In genomic region chr2:231450548-231450989, GRCh38 we compare ENCODE assay signal across 1 cellular context.
TF ChIP-seq lines count a peak whose summit lies in the region.

No MANE protein-coding gene starts in this region.

TF ChIP-seq in WTC11, 78 proteins besides CTCF, POLR2A, EP300 and RAD21 (continued from another document):
- TF ChIP-seq, protein P1, sequence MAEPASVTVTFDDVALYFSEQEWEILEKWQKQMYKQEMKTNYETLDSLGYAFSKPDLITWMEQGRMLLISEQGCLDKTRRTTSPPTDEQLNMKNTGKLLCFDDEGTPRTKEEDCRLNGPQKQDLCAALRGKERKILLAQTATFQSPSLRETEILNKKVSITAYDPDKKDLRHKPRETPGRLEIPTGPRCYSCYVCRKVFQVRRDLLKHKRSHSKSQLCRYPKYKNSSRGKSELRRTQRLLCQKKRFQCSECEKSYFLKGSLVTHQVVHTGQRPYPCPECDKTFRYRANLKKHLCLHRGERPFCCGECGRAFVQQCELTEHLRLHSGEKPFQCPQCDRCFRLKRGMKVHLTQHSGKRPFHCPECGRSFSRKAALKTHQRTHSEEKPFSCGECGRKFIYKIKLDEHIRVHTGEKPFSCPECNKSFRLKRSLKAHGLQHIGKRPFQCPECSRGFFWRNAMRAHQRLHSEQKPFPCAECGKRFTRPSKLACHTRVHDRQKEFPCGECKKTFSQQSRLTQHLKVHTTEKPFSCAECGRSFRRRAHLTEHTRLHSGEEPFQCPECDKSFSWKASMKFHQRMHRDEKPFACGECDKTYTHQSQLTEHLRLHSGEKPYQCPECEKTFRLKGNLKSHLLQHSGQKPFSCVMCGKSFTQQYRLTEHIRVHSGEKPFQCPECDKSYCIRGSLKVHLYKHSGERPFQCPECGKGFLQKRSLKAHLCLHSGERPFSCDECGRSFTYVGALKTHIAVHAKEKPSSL (CRISPR knock-in tag; conservative IDR thresholded peaks at IDR 0.05): peak; percentile 83
- TF ChIP-seq EMX1 (CRISPR knock-in tag; IDR thresholded peaks at IDR 0.05) (peak; percentile 77; the same call in 1 of the 2 replicates), PRDM15 (CRISPR knock-in tag; IDR thresholded peaks at IDR 0.05) (no peak), GRHL2 (CRISPR knock-in tag; IDR thresholded peaks at IDR 0.05; ENCODE audit: insufficient replicate concordance, severe bottlenecking) (no peak), ZNF671 (CRISPR knock-in tag; IDR thresholded peaks at IDR 0.05) (peak; percentile 79; the same call in 1 of the 2 replicates), SMAD3 (CRISPR knock-in tag; IDR thresholded peaks at IDR 0.05; ENCODE audit: borderline replicate concordance) (no peak), FOXJ3 (CRISPR knock-in tag; IDR thresholded peaks at IDR 0.05; ENCODE audit: borderline replicate concordance) (no peak), ZNF232 (CRISPR knock-in tag; IDR thresholded peaks at IDR 0.05) (no peak), ZNF512 (CRISPR knock-in tag; IDR thresholded peaks at IDR 0.05; ENCODE audit: borderline replicate concordance) (no peak), ZNF416 (CRISPR knock-in tag; IDR thresholded peaks at IDR 0.05) (peak; percentile 74; the same call in 1 of the 2 replicates)
- TF ChIP-seq, protein P2, sequence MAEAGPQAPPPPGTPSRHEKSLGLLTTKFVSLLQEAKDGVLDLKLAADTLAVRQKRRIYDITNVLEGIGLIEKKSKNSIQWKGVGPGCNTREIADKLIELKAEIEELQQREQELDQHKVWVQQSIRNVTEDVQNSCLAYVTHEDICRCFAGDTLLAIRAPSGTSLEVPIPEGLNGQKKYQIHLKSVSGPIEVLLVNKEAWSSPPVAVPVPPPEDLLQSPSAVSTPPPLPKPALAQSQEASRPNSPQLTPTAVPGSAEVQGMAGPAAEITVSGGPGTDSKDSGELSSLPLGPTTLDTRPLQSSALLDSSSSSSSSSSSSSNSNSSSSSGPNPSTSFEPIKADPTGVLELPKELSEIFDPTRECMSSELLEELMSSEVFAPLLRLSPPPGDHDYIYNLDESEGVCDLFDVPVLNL (CRISPR knock-in tag; IDR thresholded peaks at IDR 0.05; ENCODE audit: borderline replicate concordance, low read depth): no peak
- TF ChIP-seq, protein P3, sequence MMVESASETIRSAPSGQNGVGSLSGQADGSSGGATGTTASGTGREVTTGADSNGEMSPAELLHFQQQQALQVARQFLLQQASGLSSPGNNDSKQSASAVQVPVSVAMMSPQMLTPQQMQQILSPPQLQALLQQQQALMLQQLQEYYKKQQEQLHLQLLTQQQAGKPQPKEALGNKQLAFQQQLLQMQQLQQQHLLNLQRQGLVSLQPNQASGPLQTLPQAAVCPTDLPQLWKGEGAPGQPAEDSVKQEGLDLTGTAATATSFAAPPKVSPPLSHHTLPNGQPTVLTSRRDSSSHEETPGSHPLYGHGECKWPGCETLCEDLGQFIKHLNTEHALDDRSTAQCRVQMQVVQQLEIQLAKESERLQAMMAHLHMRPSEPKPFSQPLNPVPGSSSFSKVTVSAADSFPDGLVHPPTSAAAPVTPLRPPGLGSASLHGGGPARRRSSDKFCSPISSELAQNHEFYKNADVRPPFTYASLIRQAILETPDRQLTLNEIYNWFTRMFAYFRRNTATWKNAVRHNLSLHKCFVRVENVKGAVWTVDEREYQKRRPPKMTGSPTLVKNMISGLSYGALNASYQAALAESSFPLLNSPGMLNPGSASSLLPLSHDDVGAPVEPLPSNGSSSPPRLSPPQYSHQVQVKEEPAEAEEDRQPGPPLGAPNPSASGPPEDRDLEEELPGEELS (CRISPR knock-in tag; IDR thresholded peaks at IDR 0.05): no peak
- TF ChIP-seq, protein P4, sequence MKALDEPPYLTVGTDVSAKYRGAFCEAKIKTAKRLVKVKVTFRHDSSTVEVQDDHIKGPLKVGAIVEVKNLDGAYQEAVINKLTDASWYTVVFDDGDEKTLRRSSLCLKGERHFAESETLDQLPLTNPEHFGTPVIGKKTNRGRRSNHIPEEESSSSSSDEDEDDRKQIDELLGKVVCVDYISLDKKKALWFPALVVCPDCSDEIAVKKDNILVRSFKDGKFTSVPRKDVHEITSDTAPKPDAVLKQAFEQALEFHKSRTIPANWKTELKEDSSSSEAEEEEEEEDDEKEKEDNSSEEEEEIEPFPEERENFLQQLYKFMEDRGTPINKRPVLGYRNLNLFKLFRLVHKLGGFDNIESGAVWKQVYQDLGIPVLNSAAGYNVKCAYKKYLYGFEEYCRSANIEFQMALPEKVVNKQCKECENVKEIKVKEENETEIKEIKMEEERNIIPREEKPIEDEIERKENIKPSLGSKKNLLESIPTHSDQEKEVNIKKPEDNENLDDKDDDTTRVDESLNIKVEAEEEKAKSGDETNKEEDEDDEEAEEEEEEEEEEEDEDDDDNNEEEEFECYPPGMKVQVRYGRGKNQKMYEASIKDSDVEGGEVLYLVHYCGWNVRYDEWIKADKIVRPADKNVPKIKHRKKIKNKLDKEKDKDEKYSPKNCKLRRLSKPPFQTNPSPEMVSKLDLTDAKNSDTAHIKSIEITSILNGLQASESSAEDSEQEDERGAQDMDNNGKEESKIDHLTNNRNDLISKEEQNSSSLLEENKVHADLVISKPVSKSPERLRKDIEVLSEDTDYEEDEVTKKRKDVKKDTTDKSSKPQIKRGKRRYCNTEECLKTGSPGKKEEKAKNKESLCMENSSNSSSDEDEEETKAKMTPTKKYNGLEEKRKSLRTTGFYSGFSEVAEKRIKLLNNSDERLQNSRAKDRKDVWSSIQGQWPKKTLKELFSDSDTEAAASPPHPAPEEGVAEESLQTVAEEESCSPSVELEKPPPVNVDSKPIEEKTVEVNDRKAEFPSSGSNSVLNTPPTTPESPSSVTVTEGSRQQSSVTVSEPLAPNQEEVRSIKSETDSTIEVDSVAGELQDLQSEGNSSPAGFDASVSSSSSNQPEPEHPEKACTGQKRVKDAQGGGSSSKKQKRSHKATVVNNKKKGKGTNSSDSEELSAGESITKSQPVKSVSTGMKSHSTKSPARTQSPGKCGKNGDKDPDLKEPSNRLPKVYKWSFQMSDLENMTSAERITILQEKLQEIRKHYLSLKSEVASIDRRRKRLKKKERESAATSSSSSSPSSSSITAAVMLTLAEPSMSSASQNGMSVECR (CRISPR knock-in tag; IDR thresholded peaks at IDR 0.05; ENCODE audit: borderline replicate concordance): no peak
- TF ChIP-seq, protein P5, sequence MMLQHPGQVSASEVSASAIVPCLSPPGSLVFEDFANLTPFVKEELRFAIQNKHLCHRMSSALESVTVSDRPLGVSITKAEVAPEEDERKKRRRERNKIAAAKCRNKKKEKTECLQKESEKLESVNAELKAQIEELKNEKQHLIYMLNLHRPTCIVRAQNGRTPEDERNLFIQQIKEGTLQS (CRISPR knock-in tag; conservative IDR thresholded peaks at IDR 0.05): no peak
